9 cellular contexts compared by ENCODE assay signal in genomic region chr11:92226331-92227232, GRCh38. TPM values are rescaled to one million over a fixed set of nuclear protein-coding genes. Genes with fewer than 3 reads are reported as not detected.
DNase-seq lines count a peak whose midpoint lies in the region; ATAC-seq, FAIRE-seq and TF ChIP-seq lines count a peak whose summit lies in the region.
"Had no signal": no experiment of that assay in that cellular context is flagged by ENCODE, and none has a peak within 500 bp of the region (broad histone marks: within the 10 kb centered on the region; RNA-seq: fewer than 3 reads in every experiment).

No MANE protein-coding gene starts in this region.

- no peak for FAIRE-seq in H1 (lab: Jason Lieb, UNC)

- TF ChIP-seq CTCF in 22Rv1 (IDR thresholded peaks at IDR 0.05) (0 out of 2 replicates have a peak, but pooled peaks have one; percentile 8), H1 (IDR thresholded peaks at IDR 0.05; ENCODE audit: control extremely low read depth in 1 of 3, insufficient read depth in 1 of 3, low read depth in 1 of 3, low read length in 3 of 3) (no peak)

- DNase-seq in H1 (ENCODE audit: low read depth in 1 of 2, low spot score in 2 of 2) (peak in 1 of 2 experiments; percentile 81), myocyte (ENCODE audit: low read depth) (peak; percentile 9), medulla oblongata (ENCODE audit: extremely low spot score) (no peak)
- no peak for DNase-seq in activated CD8-positive, alpha-beta memory T cell treated with anti-CD3 and anti-CD28 coated beads, Interleukin-2, amount 50 U/mL, for 4 hours
- no peak for DNase-seq in stimulated activated naive B cell treated with anti-CD40 and anti-IgM and Interleukin-4, amounts not matched to agents 10 μg/mL and 1 μg/mL and 100 μg/mL, for 72 hours
- no peak for DNase-seq in activated CD4-positive, alpha-beta memory T cell treated with anti-CD3 and anti-CD28 coated beads for 36 hours
- DNase-seq: activated CD8-positive, alpha-beta memory T cell treated with anti-CD3 and anti-CD28 coated beads, Interleukin-2, amount 50 U/mL, for 48 hours had no signal

- peak overlapping the region; percentile 47 for H4K91ac ChIP-seq in H1 (replicated peaks; ENCODE audit: insufficient read length, low read length)

- 0 out of 3 replicates have a peak, but pooled peaks of 1 of the 2 experiments have one; percentile 27 for TF ChIP-seq EP300 in H1 (IDR thresholded peaks at IDR 0.05; ENCODE audit: borderline replicate concordance in 1 of 2, low read depth in 2 of 2, low read length in 2 of 2)

- no peak overlapping the region for H2BK20ac ChIP-seq in H1 (ENCODE audit: low read length)

- peaks cover 29% of the 10 kb centered on the region for H3K23me2 ChIP-seq in H1 (ENCODE audit: low read depth, low read length)

- intact Hi-C loops in activated CD4-positive, alpha-beta memory T cell treated with anti-CD3 and anti-CD28 coated beads for 36 hours (cut with micrococcal nuclease): no loop called here

- H4K8ac ChIP-seq in H1 (ENCODE audit: extremely low read depth, insufficient read depth, low read length): no peak overlapping the region; the same call in 1 of the 2 replicates

- no peak overlapping the region for H2BK120ac ChIP-seq in H1 (replicated peaks; ENCODE audit: low read depth, low read length)

- H3K4ac ChIP-seq in H1 (replicated peaks; ENCODE audit: insufficient read length, low read depth, low read length): no peak overlapping the region

- H3K79me1 ChIP-seq in H1 (ENCODE audit: low read depth, low read length): no peaks in the 10 kb centered on the region

- peak overlapping the region; percentile 88; the same call in 1 of the 2 replicates for H2BK12ac ChIP-seq in H1 (ENCODE audit: low read depth, low read length)

- peaks cover 0 to 40% of the 10 kb centered on the region in 2 experiments; a peak in 2 of 4 replicates for H3K79me2 ChIP-seq in H1 (ENCODE audit: control insufficient read depth in 1 of 2, insufficient read depth in 2 of 2, low read length in 2 of 2)

- ATAC-seq in stimulated activated naive B cell treated with anti-CD40 and anti-IgM and Interleukin-4, amounts not matched to agents 10 μg/mL and 1 μg/mL and 100 μg/mL, for 72 hours (replicated peaks): no peak

- no peaks in the 10 kb centered on the region for H3K36me3 ChIP-seq in HUES6 (ENCODE audit: control insufficient read depth, insufficient read depth, low read length)
- no peaks in the 10 kb centered on the region for H3K36me3 ChIP-seq in H1 (ENCODE audit: control insufficient read depth in 2 of 4, insufficient read depth in 4 of 4, low read length in 3 of 4)

- H3K27me3 ChIP-seq in HUES6 (ENCODE audit: control insufficient read depth, insufficient read depth, low read length) (peaks cover 71% of the 10 kb centered on the region), H1 (replicated peaks in 1 of 4; ENCODE audit: control insufficient read depth in 3 of 4, extremely low read depth in 1 of 4, insufficient read depth in 3 of 4, low read length in 3 of 4) (peaks cover 0 to 40% (median 25%) of the 10 kb centered on the region in 4 experiments; a peak in 5 of 7 replicates)

- no peak overlapping the region for H2BK5ac ChIP-seq in H1 (ENCODE audit: low read depth, low read length)

- no peak overlapping the region for H3K56ac ChIP-seq in H1 (replicated peaks; ENCODE audit: insufficient read length, low read depth, low read length)

- H3K23ac ChIP-seq in H1 (ENCODE audit: insufficient read length): no peak overlapping the region

- H2AK5ac ChIP-seq in H1 (ENCODE audit: low read depth, low read length): no peak overlapping the region

- POLR2A ChIA-PET in H1 (lab: Charles Lee; ENCODE audit: partially characterized antibody): interaction anchor here (0.7 to 1.4 kb wide), 5 partner anchors 11 to 82 kb away, joined by 3 to 5 read pairs (median 4); no protein-coding TSS in a partner anchor
- POLR2A ChIA-PET in activated CD4-positive, alpha-beta memory T cell treated with anti-CD3 and anti-CD28 coated beads for 36 hours (lab: Charles Lee): no interaction called here

- no peak overlapping the region for H3K14ac ChIP-seq in H1 (ENCODE audit: insufficient read length)

- TF ChIP-seq POLR2A in H1 (IDR thresholded peaks at IDR 0.05; ENCODE audit: control extremely low read depth in 1 of 2, low read depth in 2 of 2, low read length in 2 of 2): no peak

- no peak for TF ChIP-seq RAD21 in H1 (IDR thresholded peaks at IDR 0.05 in 1 of 2, conservative IDR thresholded peaks at IDR 0.05 in 1 of 2; ENCODE audit: low read depth in 2 of 2, low read length in 2 of 2)

- H3K27me3 Mint-ChIP-seq in stimulated activated naive B cell treated with anti-CD40 and anti-IgM and Interleukin-4, amounts not matched to agents 10 μg/mL and 1 μg/mL and 100 μg/mL, for 72 hours: peaks cover 56 to 66% of the 10 kb centered on the region in 2 donors
- peaks cover 44% of the 10 kb centered on the region for H3K27me3 Mint-ChIP-seq in activated CD4-positive, alpha-beta memory T cell treated with anti-CD3 and anti-CD28 coated beads for 36 hours

- H3K4me3 Mint-ChIP-seq in stimulated activated naive B cell treated with anti-CD40 and anti-IgM and Interleukin-4, amounts not matched to agents 10 μg/mL and 1 μg/mL and 100 μg/mL, for 72 hours: no peak overlapping the region
- no peak overlapping the region for H3K4me3 Mint-ChIP-seq in activated CD4-positive, alpha-beta memory T cell treated with anti-CD3 and anti-CD28 coated beads for 36 hours

- no peaks in the 10 kb centered on the region for H3K9me3 ChIP-seq in HUES6 (ENCODE audit: control insufficient read depth, insufficient read depth, low read depth, low read length)
- no peaks in the 10 kb centered on the region for H3K9me3 ChIP-seq in H1 (ENCODE audit: insufficient read depth in 2 of 2, low read depth in 1 of 2, low read length in 1 of 2)

- H3K18ac ChIP-seq in H1 (ENCODE audit: extremely low read depth, low read length): peak overlapping the region; percentile 55

- 1% methylated on average over 30 of the region's 65 CpGs; no CpG with 5 or more reads in 1 of the 2 experiments for WGBS in H1 (ENCODE audit: extremely low coverage in 1 of 2, insufficient coverage in 1 of 2, insufficient read length in 1 of 2, insufficient replicate concordance in 2 of 2, low coverage in 1 of 2, low lambda C conversion rate in 2 of 2, missing lambda C conversion rate in 1 of 2), 2 experiments

- H4K5ac ChIP-seq in H1 (ENCODE audit: insufficient read length, low read depth, low read length): no peak overlapping the region

- H3K4me1 ChIP-seq in HUES6 (ENCODE audit: control insufficient read depth, insufficient read depth, low read length) (peaks cover 28% of the 10 kb centered on the region), H1 (replicated peaks in 1 of 4; ENCODE audit: control insufficient read depth in 3 of 4, insufficient read depth in 4 of 4, low read length in 3 of 4) (peaks cover 13 to 33% (median 20%) of the 10 kb centered on the region in 4 experiments)

- no peak overlapping the region for H3K27ac ChIP-seq in 22Rv1
- no peak overlapping the region for H3K27ac ChIP-seq in HUES6 (ENCODE audit: low read depth, low read length)
- no peak overlapping the region for H3K27ac ChIP-seq in H1 (ENCODE audit: low read depth, low read length)

- H3K4me2 ChIP-seq in H1 (ENCODE audit: insufficient read depth in 1 of 2, low read depth in 2 of 2, low read length in 2 of 2): peak overlapping the region; percentile 89 to 99

- no peaks in the 10 kb centered on the region for H3K36me3 Mint-ChIP-seq in stimulated activated naive B cell treated with anti-CD40 and anti-IgM and Interleukin-4, amounts not matched to agents 10 μg/mL and 1 μg/mL and 100 μg/mL, for 72 hours
- H3K36me3 Mint-ChIP-seq in activated CD4-positive, alpha-beta memory T cell treated with anti-CD3 and anti-CD28 coated beads for 36 hours: peaks cover 2% of the 10 kb centered on the region

- H2BK15ac ChIP-seq in H1 (ENCODE audit: low read length): no peak overlapping the region

- peaks cover 5 to 12% of the 10 kb centered on the region in 2 donors for H3K4me1 Mint-ChIP-seq in stimulated activated naive B cell treated with anti-CD40 and anti-IgM and Interleukin-4, amounts not matched to agents 10 μg/mL and 1 μg/mL and 100 μg/mL, for 72 hours
- H3K4me1 Mint-ChIP-seq in activated CD4-positive, alpha-beta memory T cell treated with anti-CD3 and anti-CD28 coated beads for 36 hours (ENCODE audit: low read depth): peaks cover 4% of the 10 kb centered on the region

- CTCF ChIA-PET in H1 (lab: Charles Lee; ENCODE audit: partially characterized antibody): interaction anchor here (0.7 to 1.5 kb wide), 16 partner anchors 10 to 660 kb away, joined by 3 to 6 read pairs (median 3); no protein-coding TSS in a partner anchor
- CTCF ChIA-PET in activated CD4-positive, alpha-beta memory T cell treated with anti-CD3 and anti-CD28 coated beads for 36 hours (lab: Charles Lee): no interaction called here

- H3K27ac Mint-ChIP-seq in stimulated activated naive B cell treated with anti-CD40 and anti-IgM and Interleukin-4, amounts not matched to agents 10 μg/mL and 1 μg/mL and 100 μg/mL, for 72 hours: no peak overlapping the region
- H3K27ac Mint-ChIP-seq in activated CD4-positive, alpha-beta memory T cell treated with anti-CD3 and anti-CD28 coated beads for 36 hours: no peak overlapping the region

- H3K9ac ChIP-seq in HUES6 (ENCODE audit: low read length) (peak overlapping the region; percentile 78), H1 (replicated peaks in 1 of 4; ENCODE audit: extremely low read depth in 1 of 4, low read depth in 3 of 4, low read length in 3 of 4) (peak overlapping the region in 1 of 4 experiments; percentile 33; a peak in 1 of 7 replicates)

- peak overlapping the region; percentile 77 for H3K4me3 ChIP-seq in HUES6 (ENCODE audit: low read depth, low read length)
- H3K4me3 ChIP-seq in H1 (ENCODE audit: extremely low read depth in 1 of 4, insufficient read depth in 2 of 4, low read depth in 3 of 4, low read length in 4 of 4): peak overlapping the region; percentile 53 to 80 (median 76)

- H2AFZ ChIP-seq in H1 (ENCODE audit: low read length): peak overlapping the region; percentile 36

- peaks cover 0 to 1% of the 10 kb centered on the region in 2 experiments for H4K20me1 ChIP-seq in H1 (replicated peaks in 1 of 2; ENCODE audit: control insufficient read depth in 1 of 2, insufficient read depth in 2 of 2, low read length in 2 of 2)

- H3K9me3 Mint-ChIP-seq in stimulated activated naive B cell treated with anti-CD40 and anti-IgM and Interleukin-4, amounts not matched to agents 10 μg/mL and 1 μg/mL and 100 μg/mL, for 72 hours: no peaks in the 10 kb centered on the region
- no peaks in the 10 kb centered on the region for H3K9me3 Mint-ChIP-seq in activated CD4-positive, alpha-beta memory T cell treated with anti-CD3 and anti-CD28 coated beads for 36 hours

RNA-seq across cellular contexts. Expression of gene FAT3, which starts 2.0 kb away (rescaled TPM):
- 18.4 and 24.4 TPM in 2 replicates for total RNA-seq in H1 (2021; fragmentation: NEBNext Ultra II Directional; extraction: Animal tissue kit (Norgen Biotek cat#: 25700))
- polyA plus RNA-seq in H1 (2011; rRNA removed): 7.2 and 7.6 TPM in 2 replicates
- polyA plus RNA-seq in H1 (2011; cell fraction: cytosol; rRNA removed): 7.3 TPM
- polyA plus RNA-seq in H1 (2011; cell fraction: nucleus; rRNA removed): 29.4 TPM
- polyA plus RNA-seq in H1 (2012, experiment 1 of 2): 6.0 to 10.7 TPM (median 8.1 TPM) in 4 replicates
- 0.50 TPM for polyA plus RNA-seq in H1 (2012, experiment 2 of 2)
- polyA plus RNA-seq in H1 (2013, experiment 1 of 2): 12.8 TPM
- polyA plus RNA-seq in H1 (2013, experiment 2 of 2): 9.8 TPM
- polyA minus RNA-seq in H1 (2011; rRNA and poly(A)+ RNA removed): 49.1 and 73.3 TPM in 2 replicates
- polyA minus RNA-seq in H1 (2011; cell fraction: cytosol; rRNA and poly(A)+ RNA removed): 17.4 TPM
- polyA minus RNA-seq in H1 (2011; cell fraction: nucleus; rRNA and poly(A)+ RNA removed): 137 TPM
- total RNA-seq in myocyte: 1.0 and 1.7 TPM in 2 replicates
- 0.21 TPM for polyA plus RNA-seq in myocyte (2012)
- total RNA-seq in activated CD4-positive, alpha-beta memory T cell treated with anti-CD3 and anti-CD28 coated beads for 36 hours: not detected
